Comparison of ENCODE assay signal across 1 cellular context in genomic region chr13:75693227-75693626, GRCh38.
TF ChIP-seq lines count a peak whose summit lies in the region.

No MANE protein-coding gene starts in this region.

TF ChIP-seq in IMR-90, 13 proteins besides CTCF, POLR2A, EP300 and RAD21:
- TF ChIP-seq USF2 (IDR thresholded peaks at IDR 0.05; ENCODE audit: low read depth, low read length), result no peak
- TF ChIP-seq SMC3 (IDR thresholded peaks at IDR 0.05; ENCODE audit: low read depth, low read length), result no peak
- no peak for TF ChIP-seq CHD1 (IDR thresholded peaks at IDR 0.05; ENCODE audit: low read depth, low read length)
